In the genomic region with DNA sequence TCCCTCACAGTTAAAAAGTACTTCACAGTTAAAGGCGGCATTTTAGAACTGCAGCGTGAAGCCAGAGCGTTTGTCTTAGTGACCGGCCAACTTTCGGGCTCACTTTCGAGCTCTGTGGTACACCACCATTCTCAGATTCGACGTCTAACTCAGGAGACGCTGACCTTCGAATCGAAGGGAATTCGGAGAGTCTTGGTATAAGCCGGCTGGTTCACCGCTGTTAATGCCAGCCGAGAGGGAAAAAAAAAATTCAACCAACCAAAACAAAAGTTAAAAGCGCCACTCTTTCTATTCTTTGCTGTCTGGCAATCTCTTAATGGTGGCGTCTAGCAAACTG, we compare ENCODE assay signal across 8 cellular contexts. TPM values are rescaled to one million over a fixed set of nuclear protein-coding genes. Genes with fewer than 3 reads are reported as not detected.
DNase-seq lines count a peak whose midpoint lies in the region; ATAC-seq and FAIRE-seq lines count a peak whose summit lies in the region.

No MANE protein-coding gene starts in this region.

- peak overlapping the region; percentile 66 for H3K27ac ChIP-seq in duodenal mucosa (ENCODE audit: low read depth, low read length)

- H3K4me3 Mint-ChIP-seq in naive B cell = peak overlapping the region; percentile 81 to 94 (median 91)

- no peaks in the 10 kb centered on the region for H3K27me3 ChIP-seq in duodenal mucosa (ENCODE audit: control insufficient read depth in 1 of 2, insufficient read depth in 2 of 2, low read length in 2 of 2)

- DNase-seq in Jurkat, Clone E6-1 (ENCODE audit: low read depth, low spot score) = no peak
- DNase-seq in naive B cell = no peak
- no peak for DNase-seq in dedifferentiated amniotic fluid mesenchymal stem cell (ENCODE audit: extremely low spot score)
- DNase-seq in ACHN = no peak
- DNase-seq in HTR-8/SVneo (ENCODE audit: insufficient read length, low spot score) = no peak

- H3K9me3 ChIP-seq in duodenal mucosa (ENCODE audit: control insufficient read depth in 1 of 2, low read length in 2 of 2) = no peaks in the 10 kb centered on the region

- H3K9ac ChIP-seq in duodenal mucosa (ENCODE audit: low read depth in 1 of 2, low read length in 2 of 2) = peak overlapping the region; percentile 84 to 86

- H3K4me1 ChIP-seq in duodenal mucosa (ENCODE audit: control insufficient read depth in 1 of 2, insufficient read depth in 2 of 2, low read length in 2 of 2) = peaks cover 16 to 18% of the 10 kb centered on the region in 2 donors

- H3K4me3 ChIP-seq in Jurkat, Clone E6-1 (ENCODE audit: low read length) = peak overlapping the region; percentile 68
- H3K4me3 ChIP-seq in duodenal mucosa (ENCODE audit: low read depth in 1 of 2, low read length in 2 of 2) = peak overlapping the region; percentile 79 to 86

- peaks cover 23 to 39% (median 36%) of the 10 kb centered on the region in 3 donors for H3K4me1 Mint-ChIP-seq in naive B cell

- peak overlapping the region in 5 of 6 donors; percentile 53 to 95 (median 84) for H3K27ac Mint-ChIP-seq in naive B cell

- ATAC-seq in GM18499 (IDR thresholded peaks at IDR 0.05; ENCODE audit: insufficient read depth, unreplicated experiment) = peak; percentile 32
- ATAC-seq in GM21576 (IDR thresholded peaks at IDR 0.05; ENCODE audit: unreplicated experiment) = peak; percentile 48
- ATAC-seq in naive B cell (ENCODE audit: low read depth in 2 of 2) = peak; percentile 1 to 3

- no peak for FAIRE-seq in HTR-8/SVneo (lab: Jason Lieb, UNC)

- H3K27me3 Mint-ChIP-seq in naive B cell = no peaks in the 10 kb centered on the region

- no peaks in the 10 kb centered on the region for H3K36me3 ChIP-seq in duodenal mucosa (ENCODE audit: control insufficient read depth in 1 of 2, insufficient read depth in 2 of 2, low read length in 2 of 2)

- in situ Hi-C loops in ACHN (cut with HindIII; ENCODE audit: low pct_ligation_motif_present, low pct_unique_long_range_greater_than_20kb, low sequenced_read_pairs) = no loop called here

- H3K9me3 Mint-ChIP-seq in naive B cell = peaks cover 0 to 2% (median 0%) of the 10 kb centered on the region in 7 donors

- no peaks in the 10 kb centered on the region for H3K36me3 Mint-ChIP-seq in naive B cell

RNA-seq across cellular contexts. Expression of gene SNX24, which starts 0.5 kb away (rescaled TPM):
- 13.0 TPM for polyA plus RNA-seq in Jurkat, Clone E6-1 (2012; ENCODE audit: insufficient read depth, insufficient read length)
- polyA plus RNA-seq in naive B cell (ENCODE audit: low read depth in 6 of 6) = 1 to 10 TPM in 4 of 6 donors, under 1 TPM in 2; 0.65 to 2.9 (median 2.1) TPM
